ENCODE assay signal across 7 cellular contexts in genomic region chr14:49768301-49769121, GRCh38. TPM values are rescaled to one million over a fixed set of nuclear protein-coding genes. Genes with fewer than 3 reads are reported as not detected.
DNase-seq lines count a peak whose midpoint lies in the region; ATAC-seq and TF ChIP-seq lines count a peak whose summit lies in the region.

No MANE protein-coding gene starts in this region.

- no peaks in the 10 kb centered on the region for H3K27me3 Mint-ChIP-seq in activated CD4-positive, alpha-beta T cell treated with anti-CD3 and anti-CD28 coated beads for 36 hours

- POLR2A ChIA-PET in activated CD4-positive, alpha-beta T cell treated with anti-CD3 and anti-CD28 coated beads for 36 hours (lab: Charles Lee) = interaction anchor here (0.5 to 2.8 kb wide), 17 partner anchors 13 to 543 kb away, joined by 3 to 28 read pairs (median 5); partner anchors contain the start of genes DMAC2L, KLHDC1, L2HGDH and LRR1

- H3K27ac ChIP-seq in cingulate gyrus (ENCODE audit: low read depth, low read length) = peak overlapping the region; percentile 99

- H3K4me3 Mint-ChIP-seq in activated CD4-positive, alpha-beta T cell treated with anti-CD3 and anti-CD28 coated beads for 36 hours = peak overlapping the region; percentile 96

- no peak for TF ChIP-seq CTCF in GM13977 (IDR thresholded peaks at IDR 0.05; ENCODE audit: extremely low read depth, insufficient read depth, missing control alignments)

- peak overlapping the region; percentile 99 for H3K27ac Mint-ChIP-seq in activated CD4-positive, alpha-beta T cell treated with anti-CD3 and anti-CD28 coated beads for 36 hours

- H3K36me3 Mint-ChIP-seq in activated CD4-positive, alpha-beta T cell treated with anti-CD3 and anti-CD28 coated beads for 36 hours (ENCODE audit: low read depth) = peaks cover 3% of the 10 kb centered on the region

- no peaks in the 10 kb centered on the region for H3K9me3 Mint-ChIP-seq in activated CD4-positive, alpha-beta T cell treated with anti-CD3 and anti-CD28 coated beads for 36 hours (ENCODE audit: low read depth)

- in situ Hi-C loops in GM13977 (cut with MboI; ENCODE audit: low pct_unique_long_range_greater_than_20kb, low sequenced_read_pairs, unreplicated experiment) = no loop called here

- intact Hi-C loops in activated CD4-positive, alpha-beta T cell treated with anti-CD3 and anti-CD28 coated beads for 36 hours (cut with DNase I, micrococcal nuclease) = loop anchor here (1.0 to 10.0 kb wide), 15 partner anchors 80 to 1062 kb away; partner anchors contain the start of genes VCPKMT (in 2 of the 2), DMAC2L (in 1 of the 2), L2HGDH (in 1 of the 2) and LRR1 (in 1 of the 2)

- peaks cover 30% of the 10 kb centered on the region for H3K4me1 Mint-ChIP-seq in activated CD4-positive, alpha-beta T cell treated with anti-CD3 and anti-CD28 coated beads for 36 hours

- ATAC-seq in HG02588 (IDR thresholded peaks at IDR 0.05; ENCODE audit: unreplicated experiment) (peak; percentile 26), left lobe of liver (peak; percentile 62)
- peak; percentile 78 for ATAC-seq in activated CD4-positive, alpha-beta T cell treated with anti-CD3 and anti-CD28 coated beads for 36 hours

- CTCF ChIA-PET in activated CD4-positive, alpha-beta T cell treated with anti-CD3 and anti-CD28 coated beads for 36 hours (lab: Charles Lee) = interaction anchor here (0.6 to 4.4 kb wide), 16 partner anchors 9 to 148 kb away, joined by 3 to 36 read pairs (median 4); partner anchors contain the start of genes DNAAF2, KLHDC1, MGAT2 and NEMF

- DNase-seq in GM13977 (ENCODE audit: low spot score) (peak; percentile 73), NCI-H1092 (lab: John Stamatoyannopoulos, UW) (peak; percentile 46), left lobe of liver (ENCODE audit: low spot score) (peak; percentile 87)
- DNase-seq in activated CD4-positive, alpha-beta T cell treated with anti-CD3 and anti-CD28 coated beads for 36 hours = peak; percentile 91
- DNase-seq in stimulated activated CD4-positive, alpha-beta T cell treated with anti-CD3 and anti-CD28 coated beads, Interleukin-2, amount 100 ng/mL, for 4 hours (ENCODE audit: low read depth) = peak; percentile 64

RNA-seq across cellular contexts. Expression of gene KLHDC2, which starts 0.6 kb away (rescaled TPM):
- total RNA-seq in activated CD4-positive, alpha-beta T cell treated with anti-CD3 and anti-CD28 coated beads for 36 hours = 10 to 100 TPM; 16.0 to 22.4 TPM
- total RNA-seq in left lobe of liver = 56.2 TPM

Comparison
In these comparisons a context has a peak if more than half of its experiments do, and no peak if none do; other contexts are left out.
1. Peak in every context shown above with its lines: DNase-seq, ATAC-seq and H3K27ac ChIP-seq.
2. ATAC-seq: peak in every context shown above with its lines; median percentile 78 in activated CD4-positive, alpha-beta T cell treated with anti-CD3 and anti-CD28 coated beads for 36 hours; 62 in left lobe of liver; 26 in HG02588.